In genomic region chr7:151736403-151736909, GRCh38 we compare ENCODE assay signal across 9 cellular contexts.
DNase-seq lines count a peak whose midpoint lies in the region; ATAC-seq and TF ChIP-seq lines count a peak whose summit lies in the region.
"Had no signal": no experiment of that assay in that cellular context is flagged by ENCODE, and none has a peak within 500 bp of the region (broad histone marks: within the 10 kb centered on the region; RNA-seq: fewer than 3 reads in every experiment).

No MANE protein-coding gene starts in this region.

- no peak for ATAC-seq in GM18870 (IDR thresholded peaks at IDR 0.05; ENCODE audit: unreplicated experiment)
- no peak for ATAC-seq in GM18511 (IDR thresholded peaks at IDR 0.05; ENCODE audit: unreplicated experiment)

- peak overlapping the region; percentile 71 for H3K4me3 Mint-ChIP-seq in osteocyte (ENCODE audit: unreplicated experiment)
- H3K4me3 Mint-ChIP-seq in T-helper 2 cell treated with Interferon-gamma antibody and Interleukin-4, amounts not matched to agents 5 μg/mL and 100 μg/mL, for 36 hours: no peak overlapping the region
- H3K4me3 Mint-ChIP-seq: CD4-positive, CD25-positive, alpha-beta regulatory T cell had no signal

- H3K4me1 Mint-ChIP-seq in osteocyte (ENCODE audit: unreplicated experiment): peaks cover 35% of the 10 kb centered on the region
- H3K4me1 Mint-ChIP-seq in T-helper 2 cell treated with Interferon-gamma antibody and Interleukin-4, amounts not matched to agents 5 μg/mL and 100 μg/mL, for 36 hours (ENCODE audit: low read depth): no peaks in the 10 kb centered on the region

- H3K27ac Mint-ChIP-seq in osteocyte (ENCODE audit: unreplicated experiment): peak overlapping the region; percentile 97
- no peak overlapping the region for H3K27ac Mint-ChIP-seq in T-helper 2 cell treated with Interferon-gamma antibody and Interleukin-4, amounts not matched to agents 5 μg/mL and 100 μg/mL, for 36 hours
- H3K27ac Mint-ChIP-seq: CD4-positive, CD25-positive, alpha-beta regulatory T cell had no signal

- H3K36me3 Mint-ChIP-seq in osteocyte (ENCODE audit: unreplicated experiment): no peaks in the 10 kb centered on the region
- H3K36me3 Mint-ChIP-seq in T-helper 2 cell treated with Interferon-gamma antibody and Interleukin-4, amounts not matched to agents 5 μg/mL and 100 μg/mL, for 36 hours (ENCODE audit: low read depth): no peaks in the 10 kb centered on the region

- H3K27me3 Mint-ChIP-seq in osteocyte (ENCODE audit: unreplicated experiment): no peaks in the 10 kb centered on the region
- H3K27me3 Mint-ChIP-seq in T-helper 2 cell treated with Interferon-gamma antibody and Interleukin-4, amounts not matched to agents 5 μg/mL and 100 μg/mL, for 36 hours (ENCODE audit: low read depth): no peaks in the 10 kb centered on the region
- H3K27me3 Mint-ChIP-seq: CD4-positive, CD25-positive, alpha-beta regulatory T cell had no signal

- TF ChIP-seq CTCF in osteocyte (IDR thresholded peaks at IDR 0.05): no peak

- H3K9me3 Mint-ChIP-seq in osteocyte (ENCODE audit: unreplicated experiment): no peaks in the 10 kb centered on the region
- H3K9me3 Mint-ChIP-seq in T-helper 2 cell treated with Interferon-gamma antibody and Interleukin-4, amounts not matched to agents 5 μg/mL and 100 μg/mL, for 36 hours: no peaks in the 10 kb centered on the region

- DNase-seq in SIG-M5 treated with dmso at 0.1 percent for 504 hours (lab: John Stamatoyannopoulos, UW; ENCODE audit: unreplicated experiment) (peak; percentile 23), SIG-M5 (lab: John Stamatoyannopoulos, UW) (no peak), SHP77 (lab: John Stamatoyannopoulos, UW) (peak; percentile 67 to 82), fibroblast of peridontal ligament (ENCODE audit: extremely low read depth) (peak; percentile 99), osteocyte (ENCODE audit: extremely low spot score, unreplicated experiment) (peak; percentile 90)
- DNase-seq in T-helper 2 cell treated with Interferon-gamma antibody and Interleukin-4, amounts not matched to agents 5 μg/mL and 100 μg/mL, for 36 hours (ENCODE audit: low spot score): no peak
- DNase-seq: CD4-positive, CD25-positive, alpha-beta regulatory T cell had no signal

Comparison
In these comparisons a context has a peak if more than half of its experiments do, and no peak if none do; other contexts are left out.
1. DNase-seq: peak in SIG-M5 treated with dmso at 0.1 percent for 504 hours (single experiment), SHP77 (2 of 2), fibroblast of peridontal ligament (single experiment) and osteocyte (single experiment); none in SIG-M5 (single experiment) and T-helper 2 cell treated with Interferon-gamma antibody and Interleukin-4, amounts not matched to agents 5 μg/mL and 100 μg/mL, for 36 hours (single experiment).